ENCODE assay signal across 8 cellular contexts in genomic region chr15:90142216-90143175, GRCh38. TPM values are rescaled to one million over a fixed set of nuclear protein-coding genes. Genes with fewer than 3 reads are reported as not detected.
DNase-seq lines count a peak whose midpoint lies in the region; ATAC-seq, FAIRE-seq and TF ChIP-seq lines count a peak whose summit lies in the region.

No MANE protein-coding gene starts in this region.

- no peak for ATAC-seq in HepG2
- no peak for ATAC-seq in right lobe of liver

- H3K4me3 ChIP-seq in HepG2 (replicated peaks in 1 of 3; ENCODE audit: insufficient read depth in 1 of 3, low read depth in 2 of 3, low read length in 3 of 3): no peak overlapping the region
- H3K4me3 ChIP-seq in right lobe of liver: no peak overlapping the region
- no peak overlapping the region for H3K4me3 ChIP-seq in mesenchymal stem cell (ENCODE audit: insufficient read depth in 1 of 2, low read depth in 1 of 2, low read length in 2 of 2)
- H3K4me3 ChIP-seq in foreskin fibroblast (ENCODE audit: low read depth in 1 of 2, low read length in 2 of 2): no peak overlapping the region

- POLR2A ChIA-PET in HepG2 (lab: Yijun Ruan, JAX): interaction anchor here (1.0 to 1.8 kb wide), 2 partner anchors 49 to 91 kb away, joined by 3 to 9 read pairs; partner anchors contain the start of genes CIB1 and GDPGP1

- peaks cover 44% of the 10 kb centered on the region for H3K4me1 ChIP-seq in HepG2 (ENCODE audit: insufficient read depth, low read length)
- H3K4me1 ChIP-seq in right lobe of liver: peaks cover 0 to 26% (median 9%) of the 10 kb centered on the region in 4 donors
- peaks cover 14% of the 10 kb centered on the region for H3K4me1 ChIP-seq in mesenchymal stem cell (ENCODE audit: control insufficient read depth, insufficient read depth, low read depth, low read length)

- 42% methylated on average over 19 of the region's 21 CpGs for WGBS in HepG2 (ENCODE audit: low lambda C conversion rate)
- WGBS in right lobe of liver (ENCODE audit: insufficient coverage, low coverage, low lambda C conversion rate, missing lambda C conversion rate): 60% methylated on average over 17 of the region's 21 CpGs
- 82% methylated on average over 19 of the region's 21 CpGs for WGBS in mesenchymal stem cell

- DNase-seq in HepG2 (ENCODE audit: low spot score) (no peak), right lobe of liver (no peak), activated T-cell treated with anti-CD3 and anti-CD28 coated beads for 1 hour (ENCODE audit: low read depth) (peak; percentile 11), mesenchymal stem cell (no peak), foreskin fibroblast (no peak), HK-2 (ENCODE audit: unreplicated experiment) (no peak), RKO (ENCODE audit: low spot score) (no peak), DMS153 (lab: John Stamatoyannopoulos, UW) (no peak)

- H3K9ac ChIP-seq in HepG2 (ENCODE audit: insufficient read depth, low read depth, low read length): no peak overlapping the region
- H3K9ac ChIP-seq in mesenchymal stem cell (ENCODE audit: low read length): no peak overlapping the region

- no peak for FAIRE-seq in HepG2 (lab: Jason Lieb, UNC)

- CTCF ChIA-PET in HepG2 (lab: Yijun Ruan, JAX; ENCODE audit: low intra/inter-chr PET ratio, low total read pairs): interaction anchor here (1.5 to 3.0 kb wide), 2 partner anchors 13 to 78 kb away, joined by 3 to 41 read pairs; no protein-coding TSS in a partner anchor

- no peak overlapping the region for H2BK5ac ChIP-seq in mesenchymal stem cell (ENCODE audit: low read depth, low read length, poor library complexity, severe bottlenecking)

- BruUV-seq in HepG2 (replicated peaks; lab: Mats Ljungman, UMichigan): no TSS peak

- H2BK15ac ChIP-seq in mesenchymal stem cell (ENCODE audit: low read depth, poor library complexity, severe bottlenecking): peak overlapping the region; percentile 19

- in situ Hi-C loops in HepG2 (cut with HindIII; ENCODE audit: extremely low pct_ligation_motif_present, low pct_unique_long_range_greater_than_20kb): no loop called here

- no peaks in the 10 kb centered on the region for H4K20me1 ChIP-seq in HepG2 (ENCODE audit: insufficient read depth, low read length)

- no peak for TF ChIP-seq RAD21 in HepG2 (CRISPR knock-in tag; IDR thresholded peaks at IDR 0.05)

- H4K91ac ChIP-seq in mesenchymal stem cell (ENCODE audit: low read length): no peak overlapping the region

- TF ChIP-seq EP300 in HepG2 (IDR thresholded peaks at IDR 0.05; ENCODE audit: low read depth in 2 of 2, low read length in 2 of 2): no peak
- TF ChIP-seq EP300 in HepG2 (CRISPR knock-in tag; IDR thresholded peaks at IDR 0.05; ENCODE audit: borderline replicate concordance): no peak

- intact Hi-C loops in HepG2 (cut with micrococcal nuclease; ENCODE audit: unreplicated experiment) (loop anchor here (1.0 kb wide), 2 partner anchors 77 to 144 kb away; no protein-coding TSS in a partner anchor), right lobe of liver (cut with DNase I) (loop anchor here in 1 of 2 donors (10.0 kb wide), 1 partner anchor 82 kb away; no protein-coding TSS in a partner anchor)

- H3K27me3 ChIP-seq in HepG2 (ENCODE audit: control insufficient read depth in 1 of 2, insufficient read depth in 2 of 2, low read length in 2 of 2) (peaks cover 2 to 20% of the 10 kb centered on the region in 2 experiments; a peak in 4 of 5 replicates), right lobe of liver (no peaks in the 10 kb centered on the region), mesenchymal stem cell (ENCODE audit: control insufficient read depth in 1 of 2, insufficient read depth in 1 of 2, low read length in 2 of 2) (no peaks in the 10 kb centered on the region)

- no peak overlapping the region for H2BK12ac ChIP-seq in mesenchymal stem cell (ENCODE audit: low read length in 2 of 2)

- no peak overlapping the region for H3K4ac ChIP-seq in mesenchymal stem cell (ENCODE audit: low read depth in 1 of 2, low read length in 2 of 2)

- no peaks in the 10 kb centered on the region for H3K9me3 ChIP-seq in HepG2 (ENCODE audit: low read length)
- no peaks in the 10 kb centered on the region for H3K9me3 ChIP-seq in right lobe of liver
- no peaks in the 10 kb centered on the region for H3K9me3 ChIP-seq in mesenchymal stem cell (ENCODE audit: control insufficient read depth, low read length)

- no peaks in the 10 kb centered on the region for H3K79me1 ChIP-seq in mesenchymal stem cell (replicated peaks; ENCODE audit: low read length, poor library complexity, severe bottlenecking)

- no peak overlapping the region for H2AFZ ChIP-seq in HepG2 (ENCODE audit: low read length)
- peak overlapping the region; percentile 88 for H2AFZ ChIP-seq in mesenchymal stem cell (ENCODE audit: low read depth, low read length)

- no peak overlapping the region for H3K23ac ChIP-seq in mesenchymal stem cell (ENCODE audit: low read length in 2 of 2)

- H3K14ac ChIP-seq in mesenchymal stem cell (ENCODE audit: low read length in 2 of 2): no peak overlapping the region

- H2AK5ac ChIP-seq in mesenchymal stem cell (ENCODE audit: low read length, severe bottlenecking): no peak overlapping the region

- H3K4me2 ChIP-seq in HepG2 (ENCODE audit: low read depth, low read length): 0 out of 2 replicates have a peak overlapping the region, but pooled peaks have one; percentile 95
- H3K4me2 ChIP-seq in mesenchymal stem cell (ENCODE audit: low read length, poor library complexity, severe bottlenecking): no peak overlapping the region

- TF ChIP-seq CTCF in HepG2 (CRISPR knock-in tag; IDR thresholded peaks at IDR 0.05) (no peak), right lobe of liver (IDR thresholded peaks at IDR 0.05) (no peak), foreskin fibroblast (IDR thresholded peaks at IDR 0.05; ENCODE audit: low read depth, low read length) (no peak)

- no peaks in the 10 kb centered on the region for H3K79me2 ChIP-seq in HepG2 (ENCODE audit: insufficient read depth, low read length)

- H3K27ac ChIP-seq in HepG2 (ENCODE audit: extremely low read length, insufficient read depth, low read length): no peak overlapping the region
- no peak overlapping the region for H3K27ac ChIP-seq in right lobe of liver
- H3K27ac ChIP-seq in mesenchymal stem cell (ENCODE audit: low read length, poor library complexity, severe bottlenecking): no peak overlapping the region

- H3K36me3 ChIP-seq in HepG2 (replicated peaks in 1 of 2; ENCODE audit: control insufficient read depth in 1 of 2, insufficient read depth in 2 of 2, low read length in 2 of 2) (no peaks in the 10 kb centered on the region), right lobe of liver (no peaks in the 10 kb centered on the region), mesenchymal stem cell (ENCODE audit: control insufficient read depth in 1 of 2, insufficient read depth in 2 of 2, low read depth in 1 of 2, low read length in 2 of 2) (no peaks in the 10 kb centered on the region)

- no peak overlapping the region for H4K8ac ChIP-seq in mesenchymal stem cell (ENCODE audit: low read length)

- TF ChIP-seq POLR2A in HepG2 (IDR thresholded peaks at IDR 0.05; ENCODE audit: insufficient read depth in 1 of 2, low read depth in 2 of 2, low read length in 2 of 2) (no peak), right lobe of liver (IDR thresholded peaks at IDR 0.05) (no peak)

- no peak overlapping the region for H2BK120ac ChIP-seq in mesenchymal stem cell (ENCODE audit: low read depth, low read length)

- H3K18ac ChIP-seq in mesenchymal stem cell (ENCODE audit: low read depth in 1 of 2, low read length in 2 of 2): no peak overlapping the region

RNA-seq across cellular contexts. Expression of gene IDH2, which starts 40.2 kb away (rescaled TPM):
- total RNA-seq in HepG2 (2016; rRNA removed; fragmentation: Illumina TruSeq; extraction: Trizol) (120 and 121 TPM in 2 replicates), right lobe of liver (100 to 1,000 TPM; 115 to 371 (median 261) TPM)
- 37.5 and 39.4 TPM in 2 replicates for total RNA-seq in HepG2 (2016; cell fraction: cytosol; rRNA removed; fragmentation: Illumina TruSeq; extraction: Trizol; ENCODE audit: low read depth)
- 108 and 124 TPM in 2 replicates for total RNA-seq in HepG2 (2016; cell fraction: insoluble cytoplasmic fraction; rRNA removed; fragmentation: Illumina TruSeq; extraction: Trizol)
- 87.3 and 98.2 TPM in 2 replicates for total RNA-seq in HepG2 (2016; cell fraction: membrane; rRNA removed; fragmentation: Illumina TruSeq; extraction: Trizol)
- 50.6 and 54.5 TPM in 2 replicates for total RNA-seq in HepG2 (2016; cell fraction: nucleus; rRNA removed; fragmentation: Illumina TruSeq; extraction: Trizol)
- polyA plus RNA-seq in HepG2 (2011; rRNA removed): 132 and 145 TPM in 2 replicates
- polyA plus RNA-seq in HepG2 (2011; cell fraction: cytosol; rRNA removed): 85.2 and 137 TPM in 2 replicates
- polyA plus RNA-seq in HepG2 (2011; cell fraction: nucleus; rRNA removed): 62.9 and 78.0 TPM in 2 replicates
- polyA plus RNA-seq in HepG2 (2012): 57.4 and 73.4 TPM in 2 replicates
- polyA plus RNA-seq in HepG2 (2016; cell fraction: cytosol; fragmentation: Illumina TruSeq; extraction: Trizol; ENCODE audit: low read depth): 63.2 and 73.9 TPM in 2 replicates
- 130 and 145 TPM in 2 replicates for polyA plus RNA-seq in HepG2 (2016; cell fraction: insoluble cytoplasmic fraction; fragmentation: Illumina TruSeq; extraction: Trizol; ENCODE audit: low read depth)
- polyA plus RNA-seq in HepG2 (2016; cell fraction: membrane; fragmentation: Illumina TruSeq; extraction: Trizol; ENCODE audit: low read depth): 84.9 and 106 TPM in 2 replicates
- polyA plus RNA-seq in HepG2 (2016; cell fraction: nucleus; fragmentation: Illumina TruSeq; extraction: Trizol; ENCODE audit: insufficient read depth, low read depth): 97.9 and 110 TPM in 2 replicates
- 34.4 and 160 TPM in 2 replicates for polyA minus RNA-seq in HepG2 (2011; rRNA and poly(A)+ RNA removed; ENCODE audit: low replicate concordance)
- 67.1 and 76.1 TPM in 2 replicates for polyA minus RNA-seq in HepG2 (2011; cell fraction: cytosol; rRNA and poly(A)+ RNA removed)
- polyA minus RNA-seq in HepG2 (2011; cell fraction: nucleus; rRNA and poly(A)+ RNA removed): 14.7 and 18.4 TPM in 2 replicates
- polyA plus RNA-seq in mesenchymal stem cell (2013, experiment 1 of 2): 33.5 TPM
- polyA plus RNA-seq in mesenchymal stem cell (2013, experiment 2 of 2): 33.2 TPM

RNA-seq across cellular contexts. Expression of gene SEMA4B, which starts 58.6 kb away (rescaled TPM):
- total RNA-seq in HepG2 (2016; rRNA removed; fragmentation: Illumina TruSeq; extraction: Trizol): 1.3 and 2.1 TPM in 2 replicates
- total RNA-seq in HepG2 (2016; cell fraction: cytosol; rRNA removed; fragmentation: Illumina TruSeq; extraction: Trizol; ENCODE audit: low read depth): 2.8 and 3.6 TPM in 2 replicates
- 1.8 and 2.7 TPM in 2 replicates for total RNA-seq in HepG2 (2016; cell fraction: insoluble cytoplasmic fraction; rRNA removed; fragmentation: Illumina TruSeq; extraction: Trizol)
- total RNA-seq in HepG2 (2016; cell fraction: membrane; rRNA removed; fragmentation: Illumina TruSeq; extraction: Trizol): 1.5 and 1.8 TPM in 2 replicates
- 4.4 and 5.3 TPM in 2 replicates for total RNA-seq in HepG2 (2016; cell fraction: nucleus; rRNA removed; fragmentation: Illumina TruSeq; extraction: Trizol)
- 17.0 and 31.8 TPM in 2 replicates for polyA plus RNA-seq in HepG2 (2011; rRNA removed)
- polyA plus RNA-seq in HepG2 (2011; cell fraction: cytosol; rRNA removed): 11.3 and 13.8 TPM in 2 replicates
- 63.8 and 71.1 TPM in 2 replicates for polyA plus RNA-seq in HepG2 (2011; cell fraction: nucleus; rRNA removed)
- polyA plus RNA-seq in HepG2 (2012): 11.2 and 22.4 TPM in 2 replicates
- polyA plus RNA-seq in HepG2 (2016; cell fraction: cytosol; fragmentation: Illumina TruSeq; extraction: Trizol; ENCODE audit: low read depth): 0.40 and 0.47 TPM in 2 replicates
- 2.0 and 2.2 TPM in 2 replicates for polyA plus RNA-seq in HepG2 (2016; cell fraction: insoluble cytoplasmic fraction; fragmentation: Illumina TruSeq; extraction: Trizol; ENCODE audit: low read depth)
- 0.70 and 1.2 TPM in 2 replicates for polyA plus RNA-seq in HepG2 (2016; cell fraction: membrane; fragmentation: Illumina TruSeq; extraction: Trizol; ENCODE audit: low read depth)
- polyA plus RNA-seq in HepG2 (2016; cell fraction: nucleus; fragmentation: Illumina TruSeq; extraction: Trizol; ENCODE audit: insufficient read depth, low read depth): 14.4 and 14.8 TPM in 2 replicates
- polyA minus RNA-seq in HepG2 (2011; rRNA and poly(A)+ RNA removed; ENCODE audit: low replicate concordance): 42.2 and 71.8 TPM in 2 replicates
- polyA minus RNA-seq in HepG2 (2011; cell fraction: cytosol; rRNA and poly(A)+ RNA removed): 25.4 and 35.9 TPM in 2 replicates
- polyA minus RNA-seq in HepG2 (2011; cell fraction: nucleus; rRNA and poly(A)+ RNA removed): 35.4 and 39.4 TPM in 2 replicates
- 10 to 100 TPM; 17.1 to 67.7 (median 20.3) TPM for total RNA-seq in right lobe of liver
- polyA plus RNA-seq in mesenchymal stem cell (2013, experiment 1 of 2): 21.4 TPM
- 22.7 TPM for polyA plus RNA-seq in mesenchymal stem cell (2013, experiment 2 of 2)
